ENCODE assay signal across 23 cellular contexts in the genomic region with DNA sequence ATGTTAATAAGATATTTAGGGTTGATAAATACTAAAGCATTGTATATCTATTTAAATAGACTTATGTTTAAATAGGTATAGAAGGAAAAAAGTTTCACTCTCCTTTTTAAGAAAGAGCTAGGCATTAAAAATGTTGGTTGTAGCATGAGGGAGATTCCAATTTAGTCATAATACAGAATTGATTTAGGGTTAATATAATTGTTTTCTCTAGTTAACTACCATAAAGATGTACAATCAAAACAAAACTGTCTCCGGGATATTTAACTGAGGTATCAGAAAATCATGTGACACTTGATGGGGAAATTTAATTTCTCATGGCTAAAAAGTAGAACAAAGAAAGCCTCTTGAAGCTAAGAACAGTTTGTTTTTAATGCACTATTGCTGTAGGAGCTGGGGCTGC. TPM values are rescaled to one million over a fixed set of nuclear protein-coding genes. Genes with fewer than 3 reads are reported as not detected.
DNase-seq lines count a peak whose midpoint lies in the region; ATAC-seq, FAIRE-seq and TF ChIP-seq lines count a peak whose summit lies in the region.
"Had no signal": no experiment of that assay in that cellular context is flagged by ENCODE, and none has a peak within 500 bp of the region (broad histone marks: within the 10 kb centered on the region; RNA-seq: fewer than 3 reads in every experiment).

No MANE protein-coding gene starts in this region.

- H3K27me3 ChIP-seq in breast epithelium (no peaks in the 10 kb centered on the region), GM12878 (replicated peaks in 1 of 2; ENCODE audit: control insufficient read depth in 2 of 2, insufficient read depth in 2 of 2, low read length in 1 of 2) (no peaks in the 10 kb centered on the region)
- H3K27me3 ChIP-seq: BE2C, BLaER1 had no signal

- TF ChIP-seq POLR2A in breast epithelium (IDR thresholded peaks at IDR 0.05) = no peak
- no peak for TF ChIP-seq POLR2A in GM12878 (IDR thresholded peaks at IDR 0.05; ENCODE audit: low read depth, low read length)

- intact Hi-C loops in MCF 10A (cut with micrococcal nuclease) = no loop called here
- intact Hi-C loops in breast epithelium (cut with DNase I; ENCODE audit: low total_unique reads) = no loop called here
- intact Hi-C loops in GM12878 (cut with micrococcal nuclease; ENCODE audit: unreplicated experiment) = no loop called here

- no peak overlapping the region for H3K4me2 ChIP-seq in GM12878 (ENCODE audit: control insufficient read depth, insufficient read depth)
- H3K4me2 ChIP-seq: BLaER1 had no signal

- peak; percentile 44 for ATAC-seq in GM12878
- ATAC-seq: CD8-positive, alpha-beta T cell had no signal

- no peak overlapping the region for H3K4me3 Mint-ChIP-seq in MCF 10A (ENCODE audit: unreplicated experiment)
- H3K4me3 Mint-ChIP-seq: CD4-positive, alpha-beta T cell; CD8-positive, alpha-beta T cell had no signal

- H3K9me3 ChIP-seq in breast epithelium (no peaks in the 10 kb centered on the region), GM12878 (replicated peaks; ENCODE audit: control insufficient read depth, insufficient read depth, low read length) (no peaks in the 10 kb centered on the region)
- H3K9me3 ChIP-seq: BE2C, Caco-2 had no signal

- H3K9ac ChIP-seq in GM12878 (ENCODE audit: control insufficient read depth, insufficient read depth, low read length) = no peak overlapping the region
- H3K9ac ChIP-seq: BLaER1 had no signal

- WGBS in GM12878 (ENCODE audit: insufficient coverage, insufficient replicate concordance, low lambda C conversion rate, missing lambda C conversion rate) = 6% methylated on average over 1 of the region's 1 CpG

- TF ChIP-seq EP300 in GM12878 (IDR thresholded peaks at IDR 0.05; ENCODE audit: borderline replicate concordance in 1 of 2, control insufficient read depth in 1 of 2, low read depth in 2 of 2, low read length in 2 of 2) = no peak

- H3K4me1 Mint-ChIP-seq in MCF 10A (ENCODE audit: insufficient read depth, unreplicated experiment) = no peaks in the 10 kb centered on the region

- H3K4me1 ChIP-seq in breast epithelium = no peaks in the 10 kb centered on the region
- H3K4me1 ChIP-seq in GM12878 (ENCODE audit: control insufficient read depth, insufficient read depth, low read length) = no peaks in the 10 kb centered on the region
- H3K4me1 ChIP-seq: BE2C, BLaER1, Caco-2 had no signal

- no peaks in the 10 kb centered on the region for H3K27me3 Mint-ChIP-seq in MCF 10A (ENCODE audit: insufficient read depth, unreplicated experiment)
- H3K27me3 Mint-ChIP-seq: CD4-positive, alpha-beta T cell had no signal

- BruUV-seq in MCF 10A (replicated peaks; lab: Mats Ljungman, UMichigan) (no TSS peak), GM12878 (replicated peaks; lab: Mats Ljungman, UMichigan) (no TSS peak)

- CTCF ChIA-PET in MCF 10A (lab: Yijun Ruan, JAX) = interaction anchor here (0.6 to 1.3 kb wide), 2 partner anchors 12 to 84 kb away, joined by 3 to 4 read pairs; no protein-coding TSS in a partner anchor
- CTCF ChIA-PET in GM12878 (lab: Yijun Ruan, JAX) = interaction anchor here (1.4 to 1.5 kb wide), 2 partner anchors 11 to 248 kb away, joined by 3 to 4 read pairs; no protein-coding TSS in a partner anchor

- H3K9me3 Mint-ChIP-seq in MCF 10A (ENCODE audit: unreplicated experiment) = peaks cover 11% of the 10 kb centered on the region
- H3K9me3 Mint-ChIP-seq: CD4-positive, alpha-beta T cell had no signal

- POLR2A ChIA-PET in MCF 10A (lab: Yijun Ruan, JAX) (interaction anchor here (0.9 to 2.5 kb wide), 2 partner anchors 9 to 45 kb away, joined by 3 to 5 read pairs; a partner anchor contains a TSS), GM12878 (lab: Charles Lee) (no interaction called here)

- H3K36me3 Mint-ChIP-seq in MCF 10A (ENCODE audit: insufficient read depth, unreplicated experiment) = peaks cover 24% of the 10 kb centered on the region

- no peak for TF ChIP-seq CTCF in MCF 10A (IDR thresholded peaks at IDR 0.05; ENCODE audit: unreplicated experiment)
- no peak for TF ChIP-seq CTCF in breast epithelium (IDR thresholded peaks at IDR 0.05)
- TF ChIP-seq CTCF in GM12878 (IDR thresholded peaks at IDR 0.05 in 2 of 3, conservative IDR thresholded peaks at IDR 0.05 in 1 of 3; ENCODE audit: control insufficient read depth in 2 of 3, extremely low read depth in 1 of 3, insufficient read depth in 1 of 3, low read depth in 3 of 3, low read length in 3 of 3) = no peak

- no peaks in the 10 kb centered on the region for H4K20me1 ChIP-seq in GM12878 (ENCODE audit: control insufficient read depth, insufficient read depth)
- H4K20me1 ChIP-seq: BLaER1 had no signal

- H2AFZ ChIP-seq in GM12878 (ENCODE audit: control insufficient read depth, low read depth, low read length) = no peak overlapping the region

- DNase-seq in MCF 10A (ENCODE audit: unreplicated experiment) (no peak), breast epithelium (ENCODE audit: low spot score in 2 of 2) (no peak), GM12878 (ENCODE audit: low read depth, low spot score) (no peak), foreskin melanocyte (peak; percentile 65), renal cortical epithelial cell (ENCODE audit: low read depth) (peak; percentile 3), SHP77 (lab: John Stamatoyannopoulos, UW) (no peak), epidermal melanocyte (ENCODE audit: insufficient read length, low spot score) (no peak)
- DNase-seq in stimulated activated naive CD4-positive, alpha-beta T cell (lab: John Stamatoyannopoulos, UW) = no peak
- DNase-seq: ACHN; BE2C; Caco-2; Calu3; CD4-positive, alpha-beta T cell; CD8-positive, alpha-beta T cell; DMS79 treated with DMSO at 0.1 percent for 48 hours; GF-D8 had no signal

- FAIRE-seq in GM12878 (lab: Jason Lieb, UNC) = no peak
- FAIRE-seq: D721Med, G401.6, GM12892, GM18507 had no signal

- in situ Hi-C loops in GM12878 (cut with MboI) = no loop called here

- H3K27ac Mint-ChIP-seq in MCF 10A (ENCODE audit: low read depth, unreplicated experiment) = peak overlapping the region; percentile 23
- H3K27ac Mint-ChIP-seq: CD4-positive, alpha-beta T cell; CD8-positive, alpha-beta T cell had no signal

- H3K36me3 ChIP-seq in breast epithelium (peaks cover 7% of the 10 kb centered on the region), GM12878 (ENCODE audit: control insufficient read depth in 2 of 2, insufficient read depth in 2 of 2, low read length in 1 of 2) (peaks cover 2 to 5% of the 10 kb centered on the region in 2 experiments)

- no peak overlapping the region for H3K27ac ChIP-seq in breast epithelium
- H3K27ac ChIP-seq in GM12878 (ENCODE audit: control insufficient read depth, insufficient read depth) = no peak overlapping the region
- H3K27ac ChIP-seq: 22Rv1, BLaER1, C4-2B had no signal

- H3K79me2 ChIP-seq in GM12878 (ENCODE audit: control insufficient read depth, insufficient read depth, low read length) = no peaks in the 10 kb centered on the region

- H3K4me3 ChIP-seq in breast epithelium (no peak overlapping the region), GM12878 (no peak overlapping the region)
- H3K4me3 ChIP-seq: BLaER1 had no signal

- SMC1A ChIA-PET in GM12878 (lab: Charles Lee; ENCODE audit: uncharacterized antibody, unreplicated experiment) = no interaction called here

- TF ChIP-seq RAD21 in GM12878 (IDR thresholded peaks at IDR 0.05; ENCODE audit: insufficient read depth, low read depth, low read length) = no peak

- RAD21 ChIA-PET in GM12878 (lab: Charles Lee; ENCODE audit: unreplicated experiment) = interaction anchor here (1.1 kb wide), 1 partner anchor 45 kb away, joined by 3 read pairs; a partner anchor contains a TSS

TF ChIP-seq in GM12878, 131 proteins besides CTCF, POLR2A, EP300 and RAD21 (continues in another document):
- TF ChIP-seq, protein P1, sequence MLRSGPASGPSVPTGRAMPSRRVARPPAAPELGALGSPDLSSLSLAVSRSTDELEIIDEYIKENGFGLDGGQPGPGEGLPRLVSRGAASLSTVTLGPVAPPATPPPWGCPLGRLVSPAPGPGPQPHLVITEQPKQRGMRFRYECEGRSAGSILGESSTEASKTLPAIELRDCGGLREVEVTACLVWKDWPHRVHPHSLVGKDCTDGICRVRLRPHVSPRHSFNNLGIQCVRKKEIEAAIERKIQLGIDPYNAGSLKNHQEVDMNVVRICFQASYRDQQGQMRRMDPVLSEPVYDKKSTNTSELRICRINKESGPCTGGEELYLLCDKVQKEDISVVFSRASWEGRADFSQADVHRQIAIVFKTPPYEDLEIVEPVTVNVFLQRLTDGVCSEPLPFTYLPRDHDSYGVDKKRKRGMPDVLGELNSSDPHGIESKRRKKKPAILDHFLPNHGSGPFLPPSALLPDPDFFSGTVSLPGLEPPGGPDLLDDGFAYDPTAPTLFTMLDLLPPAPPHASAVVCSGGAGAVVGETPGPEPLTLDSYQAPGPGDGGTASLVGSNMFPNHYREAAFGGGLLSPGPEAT (IDR thresholded peaks at IDR 0.05; ENCODE audit: low read depth) = peak; percentile 72; the same call in 1 of the 2 replicates
- TF ChIP-seq, protein P2, sequence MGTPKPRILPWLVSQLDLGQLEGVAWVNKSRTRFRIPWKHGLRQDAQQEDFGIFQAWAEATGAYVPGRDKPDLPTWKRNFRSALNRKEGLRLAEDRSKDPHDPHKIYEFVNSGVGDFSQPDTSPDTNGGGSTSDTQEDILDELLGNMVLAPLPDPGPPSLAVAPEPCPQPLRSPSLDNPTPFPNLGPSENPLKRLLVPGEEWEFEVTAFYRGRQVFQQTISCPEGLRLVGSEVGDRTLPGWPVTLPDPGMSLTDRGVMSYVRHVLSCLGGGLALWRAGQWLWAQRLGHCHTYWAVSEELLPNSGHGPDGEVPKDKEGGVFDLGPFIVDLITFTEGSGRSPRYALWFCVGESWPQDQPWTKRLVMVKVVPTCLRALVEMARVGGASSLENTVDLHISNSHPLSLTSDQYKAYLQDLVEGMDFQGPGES (IDR thresholded peaks at IDR 0.05) = no peak

RNA-seq across cellular contexts. Expression of a gene that starts 44.1 kb away (rescaled TPM):
- total RNA-seq in MCF 10A (2022) = 13.7 and 23.1 TPM in 2 replicates
- total RNA-seq in breast epithelium = 10 to 100 TPM in 1 of 3 donors, 1 to 10 TPM in 2; 6.6 to 12.3 (median 9.8) TPM
- 18.3 and 18.7 TPM in 2 replicates for total RNA-seq in GM12878 (2013; cell fraction: nucleolus; rRNA removed)
- total RNA-seq in GM12878 (2014; rRNA removed) = 36.3 and 42.0 TPM in 2 replicates
- 55.9 and 59.1 TPM in 2 replicates for total RNA-seq in GM12878 (2014; rRNA removed; fragmentation: Illumina TruSeq; extraction: Trizol)
- 42.2 and 43.5 TPM in 2 replicates for total RNA-seq in GM12878 (2021)
- polyA plus RNA-seq in GM12878 (2011; ENCODE audit: low read depth) = 12.3 TPM
- polyA plus RNA-seq in GM12878 (2011; rRNA removed) = 37.0 and 64.0 TPM in 2 replicates
- polyA plus RNA-seq in GM12878 (2011; cell fraction: cytosol; rRNA removed) = 11.8 and 12.8 TPM in 2 replicates
- 14.1 and 16.0 TPM in 2 replicates for polyA plus RNA-seq in GM12878 (2011; cell fraction: nucleus; rRNA removed)
- 18.4 and 23.7 TPM in 2 replicates for polyA plus RNA-seq in GM12878 (2012)
- polyA plus RNA-seq in GM12878 (2014; fragmentation: Illumina TruSeq; extraction: Trizol) = 48.9 and 59.7 TPM in 2 replicates
- 10 to 100 TPM; 51.0 to 82.7 TPM for polyA plus RNA-seq in GM12878 (2014; fragmentation: Nextera tagmentation; extraction: Ambion mirVana)
- polyA plus RNA-seq in GM12878 (2014; rRNA removed) = 19.2 and 22.9 TPM in 2 replicates
- polyA plus RNA-seq in GM12878 (2016; fragmentation: Nextera tagmentation; extraction: Ambion mirVana) = 100 to 1,000 TPM in 1 of 2 experiments, 10 to 100 TPM in 1; 97.6 to 116 TPM
- 28.9 and 42.2 TPM in 2 replicates for polyA minus RNA-seq in GM12878 (2011; rRNA and poly(A)+ RNA removed)
- 13.2 and 17.0 TPM in 2 replicates for polyA minus RNA-seq in GM12878 (2011; cell fraction: cytosol; rRNA and poly(A)+ RNA removed)
- 12.1 and 16.0 TPM in 2 replicates for polyA minus RNA-seq in GM12878 (2011; cell fraction: nucleus; rRNA and poly(A)+ RNA removed)
- total RNA-seq in renal cortical epithelial cell = 15.6 and 19.2 TPM in 2 replicates

Comparison
In these comparisons a context has a peak if more than half of its experiments do, and no peak if none do; other contexts are left out.
1. DNase-seq: peak in foreskin melanocyte (single experiment) and renal cortical epithelial cell (single experiment); none in MCF 10A (single experiment), breast epithelium (0 of 2), GM12878 (single experiment), SHP77 (0 of 2), epidermal melanocyte (single experiment) and stimulated activated naive CD4-positive, alpha-beta T cell (0 of 6).